In genomic region chr6:24245275-24245674, GRCh38 we compare ENCODE assay signal across 16 cellular contexts.
DNase-seq lines count a peak whose midpoint lies in the region; ATAC-seq lines count a peak whose summit lies in the region.
"Had no signal": no experiment of that assay in that cellular context is flagged by ENCODE, and none has a peak within 500 bp of the region (broad histone marks: within the 10 kb centered on the region; RNA-seq: fewer than 3 reads in every experiment).

No MANE protein-coding gene starts in this region.

- DNase-seq in DMS79 treated with DMSO at 0.1 percent for 48 hours (lab: John Stamatoyannopoulos, UW), result peak; percentile 25
- no peak for DNase-seq in DMS79 (lab: John Stamatoyannopoulos, UW)
- peak; percentile 74 for DNase-seq in astrocyte of the hippocampus (ENCODE audit: low read depth, low spot score)
- DNase-seq in kidney tubule cell (ENCODE audit: low spot score), result peak; percentile 30
- no peak for DNase-seq in GM19240 (ENCODE audit: insufficient read length, low spot score)
- no peak for DNase-seq in Kasumi-1 (lab: John Stamatoyannopoulos, UW)
- DNase-seq: AML-193; Caco-2; CD8-positive, alpha-beta memory T cell; DMS53; GOT3; H9 had no signal

- ATAC-seq in HG03095 (IDR thresholded peaks at IDR 0.05; ENCODE audit: unreplicated experiment) (no peak), GM18519 (IDR thresholded peaks at IDR 0.05; ENCODE audit: low FRiP score, unreplicated experiment) (no peak)
- ATAC-seq: GM12878, HepG2 had no signal

Comparison
In these comparisons a context has a peak if more than half of its experiments do, and no peak if none do; other contexts are left out.
1. DNase-seq: peak in DMS79 treated with DMSO at 0.1 percent for 48 hours (single experiment), astrocyte of the hippocampus (single experiment) and kidney tubule cell (single experiment); none in DMS79 (single experiment), GM19240 (single experiment) and Kasumi-1 (0 of 2).